1 cellular context compared by ENCODE assay signal in the genomic region with DNA sequence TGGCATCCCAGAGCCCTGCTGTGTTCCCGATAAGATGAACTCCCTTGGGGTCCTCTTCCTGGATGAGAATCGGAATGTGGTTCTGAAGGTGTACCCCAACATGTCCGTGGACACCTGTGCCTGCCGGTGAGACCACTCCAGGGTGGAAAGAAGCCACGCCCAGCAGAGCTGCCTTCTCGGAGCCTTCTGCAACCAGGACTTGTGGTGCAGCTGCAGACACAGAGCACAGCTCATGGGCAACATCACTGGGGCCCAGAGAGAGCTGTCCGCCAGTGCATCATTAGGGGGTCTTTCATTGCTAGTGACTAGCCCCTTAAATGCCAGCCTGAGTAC.
TF ChIP-seq lines count a peak whose summit lies in the region.

No MANE protein-coding gene starts in this region.

TF ChIP-seq in H1, 55 proteins besides CTCF, POLR2A, EP300 and RAD21:
- TF ChIP-seq CTBP2 (IDR thresholded peaks at IDR 0.05; ENCODE audit: borderline replicate concordance, insufficient read depth, insufficient read length, low read length) (no peak), POLR2AphosphoS5 (IDR thresholded peaks at IDR 0.05; ENCODE audit: low read depth, low read length) (no peak), ASH2L (IDR thresholded peaks at IDR 0.05; ENCODE audit: low read length) (no peak), BRCA1 (IDR thresholded peaks at IDR 0.05; ENCODE audit: low read depth, low read length) (no peak)
- TF ChIP-seq, protein P1, sequence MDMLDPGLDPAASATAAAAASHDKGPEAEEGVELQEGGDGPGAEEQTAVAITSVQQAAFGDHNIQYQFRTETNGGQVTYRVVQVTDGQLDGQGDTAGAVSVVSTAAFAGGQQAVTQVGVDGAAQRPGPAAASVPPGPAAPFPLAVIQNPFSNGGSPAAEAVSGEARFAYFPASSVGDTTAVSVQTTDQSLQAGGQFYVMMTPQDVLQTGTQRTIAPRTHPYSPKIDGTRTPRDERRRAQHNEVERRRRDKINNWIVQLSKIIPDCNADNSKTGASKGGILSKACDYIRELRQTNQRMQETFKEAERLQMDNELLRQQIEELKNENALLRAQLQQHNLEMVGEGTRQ (IDR thresholded peaks at IDR 0.05; ENCODE audit: low read length), result no peak
